In genomic region chr5:115586525-115587146, GRCh38 we compare ENCODE assay signal across 9 cellular contexts. TPM values are rescaled to one million over a fixed set of nuclear protein-coding genes. Genes with fewer than 3 reads are reported as not detected.
DNase-seq lines count a peak whose midpoint lies in the region; ATAC-seq and TF ChIP-seq lines count a peak whose summit lies in the region.
"Had no signal": no experiment of that assay in that cellular context is flagged by ENCODE, and none has a peak within 500 bp of the region (broad histone marks: within the 10 kb centered on the region; RNA-seq: fewer than 3 reads in every experiment).

No MANE protein-coding gene starts in this region.

- H3K4me3 Mint-ChIP-seq in T-cell = no peak overlapping the region
- no peak overlapping the region for H3K4me3 Mint-ChIP-seq in effector memory CD8-positive, alpha-beta T cell
- H3K4me3 Mint-ChIP-seq: IgD-negative memory B cell had no signal

- CTCF ChIA-PET in T-cell (lab: Charles Lee) = interaction anchor here (0.7 to 2.2 kb wide), 5 partner anchors 9 to 277 kb away, joined by 3 to 15 read pairs (median 4); no protein-coding TSS in a partner anchor

- POLR2A ChIA-PET in T-cell (lab: Charles Lee) = no interaction called here

- TF ChIP-seq CTCF in foreskin keratinocyte (conservative IDR thresholded peaks at IDR 0.05) = peak; percentile 78

- DNase-seq in DMS53 treated with DMSO at 0.1 percent for 48 hours (lab: John Stamatoyannopoulos, UW; ENCODE audit: unreplicated experiment) = peak; percentile 39
- DNase-seq in SHP77 (lab: John Stamatoyannopoulos, UW) = peak; percentile 3 to 24
- peak in 1 of 2 donors; percentile 17 for DNase-seq in foreskin keratinocyte
- peak; percentile 84 for DNase-seq in superior temporal gyrus (ENCODE audit: extremely low spot score)
- DNase-seq in T-cell = no peak
- no peak for DNase-seq in effector memory CD8-positive, alpha-beta T cell

- no peaks in the 10 kb centered on the region for H3K27me3 ChIP-seq in foreskin keratinocyte

- no peak overlapping the region for H3K27ac ChIP-seq in foreskin keratinocyte

- H3K4me1 Mint-ChIP-seq in T-cell = no peaks in the 10 kb centered on the region
- H3K4me1 Mint-ChIP-seq in effector memory CD8-positive, alpha-beta T cell (ENCODE audit: low read depth in 2 of 2) = no peaks in the 10 kb centered on the region

- H3K27me3 Mint-ChIP-seq in T-cell = no peaks in the 10 kb centered on the region
- no peaks in the 10 kb centered on the region for H3K27me3 Mint-ChIP-seq in effector memory CD8-positive, alpha-beta T cell
- H3K27me3 Mint-ChIP-seq: IgD-negative memory B cell had no signal

- H3K4me1 ChIP-seq in foreskin keratinocyte = no peaks in the 10 kb centered on the region

- H3K27ac Mint-ChIP-seq in T-cell = no peak overlapping the region
- H3K27ac Mint-ChIP-seq in effector memory CD8-positive, alpha-beta T cell = no peak overlapping the region
- H3K27ac Mint-ChIP-seq: IgD-negative memory B cell had no signal

- H3K36me3 Mint-ChIP-seq in T-cell = no peaks in the 10 kb centered on the region
- no peaks in the 10 kb centered on the region for H3K36me3 Mint-ChIP-seq in effector memory CD8-positive, alpha-beta T cell (ENCODE audit: insufficient read depth)
- H3K36me3 Mint-ChIP-seq: IgD-negative memory B cell had no signal

- ATAC-seq in HG03432 (IDR thresholded peaks at IDR 0.05; ENCODE audit: unreplicated experiment) (peak; percentile 41), foreskin keratinocyte (peak; percentile 40), T-cell (replicated peaks in 1 of 4) (no peak), GM21367 (IDR thresholded peaks at IDR 0.05; ENCODE audit: unreplicated experiment) (no peak)
- ATAC-seq in effector memory CD8-positive, alpha-beta T cell (replicated peaks) = no peak

- no peaks in the 10 kb centered on the region for H3K9me3 Mint-ChIP-seq in T-cell
- H3K9me3 Mint-ChIP-seq in effector memory CD8-positive, alpha-beta T cell = no peaks in the 10 kb centered on the region
- H3K9me3 Mint-ChIP-seq: IgD-negative memory B cell had no signal

RNA-seq across cellular contexts. Expression of gene TICAM2, which starts 15.6 kb away (rescaled TPM):
- total RNA-seq in foreskin keratinocyte (1.2 and 1.4 TPM in 2 replicates), T-cell (1 to 10 TPM in 2 of 5 donors, under 1 TPM in 3; 0.51 to 1.7 (median 0.82) TPM)
- 2.0 and 2.5 TPM in 2 replicates for polyA plus RNA-seq in foreskin keratinocyte

RNA-seq across cellular contexts. Expression of gene TMED7, which starts 39.2 kb away (rescaled TPM):
- 92.7 and 104 TPM in 2 replicates for total RNA-seq in foreskin keratinocyte
- polyA plus RNA-seq in foreskin keratinocyte = 33.2 and 34.6 TPM in 2 replicates
- total RNA-seq in T-cell = 10 to 100 TPM; 43.2 to 58.0 (median 57.7) TPM

RNA-seq across cellular contexts. Expression of gene FEM1C, which starts 42.1 kb away (rescaled TPM):
- total RNA-seq in foreskin keratinocyte (11.0 and 11.8 TPM in 2 replicates), T-cell (10 to 100 TPM; 14.2 to 30.3 (median 15.3) TPM)
- 2.8 and 3.4 TPM in 2 replicates for polyA plus RNA-seq in foreskin keratinocyte

Comparison
In these comparisons a context has a peak if more than half of its experiments do, and no peak if none do; other contexts are left out.
1. DNase-seq: peak in DMS53 treated with DMSO at 0.1 percent for 48 hours (single experiment), SHP77 (2 of 2) and superior temporal gyrus (single experiment); none in T-cell (0 of 34) and effector memory CD8-positive, alpha-beta T cell (0 of 3).
2. ATAC-seq: peak in HG03432 (single experiment) and foreskin keratinocyte (single experiment); none in T-cell (0 of 4), effector memory CD8-positive, alpha-beta T cell (single experiment) and GM21367 (single experiment).